In genomic region chr2:54208364-54209240, GRCh38 we compare ENCODE assay signal across 1 cellular context.
TF ChIP-seq lines count a peak whose summit lies in the region.

No MANE protein-coding gene starts in this region.

TF ChIP-seq in IMR-90, 13 proteins besides CTCF, POLR2A, EP300 and RAD21 (continued from another document):
- TF ChIP-seq RCOR1 (IDR thresholded peaks at IDR 0.05; ENCODE audit: insufficient replicate concordance, low read length) (no peak), RFX5 (IDR thresholded peaks at IDR 0.05; ENCODE audit: low read depth, low read length) (no peak)
